In the genomic region with DNA sequence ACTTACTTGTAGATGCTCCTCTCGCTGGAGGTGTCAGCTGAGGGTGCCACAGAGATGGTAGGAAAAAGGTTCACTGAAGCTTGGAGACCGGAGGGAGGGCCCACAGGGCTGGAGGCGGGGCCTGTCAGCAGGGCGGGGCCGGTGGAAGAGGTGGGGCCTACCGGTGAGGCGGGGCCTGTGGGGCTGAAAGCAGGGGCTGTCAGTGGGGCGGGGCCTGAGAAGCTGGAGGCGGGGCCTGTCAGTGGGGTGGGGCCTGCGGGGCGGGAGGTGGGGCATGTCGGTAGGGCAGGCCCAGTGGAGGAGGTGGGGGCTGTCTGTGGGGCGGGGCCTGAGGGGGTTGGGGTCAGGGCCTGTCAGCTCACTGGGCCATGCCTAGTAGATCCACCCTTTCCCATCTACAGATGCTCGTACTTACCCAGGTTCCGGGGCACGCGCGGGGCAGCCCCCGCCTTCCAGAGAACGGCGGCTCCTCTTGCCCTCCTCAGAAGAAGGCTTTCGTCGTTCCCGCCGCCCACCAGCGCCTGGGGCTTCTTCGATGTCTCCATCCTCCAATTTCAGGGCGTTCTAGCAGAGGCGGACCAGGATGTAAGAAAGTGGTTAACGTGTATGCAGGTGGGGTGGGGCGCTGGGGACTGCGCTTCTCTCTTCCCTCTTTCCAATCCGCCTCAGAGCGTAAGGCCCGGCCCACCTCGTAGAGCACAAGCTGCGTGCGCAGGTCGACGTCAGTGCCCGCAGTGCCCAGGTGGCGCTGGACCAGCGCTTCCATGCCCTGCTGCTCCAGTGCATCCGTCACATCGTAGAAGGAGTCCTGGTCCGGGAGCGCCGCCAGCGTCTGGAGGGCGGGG, we compare ENCODE assay signal across 8 cellular contexts. TPM values are rescaled to one million over a fixed set of nuclear protein-coding genes. Genes with fewer than 3 reads are reported as not detected.
A peak's percentile ranks its signal among the peaks of the same experiment; 100 is the strongest.
DNase-seq lines count a peak whose midpoint lies in the region; ATAC-seq, FAIRE-seq and TF ChIP-seq lines count a peak whose summit lies in the region.

No MANE protein-coding gene starts in this region.

- peaks cover 0 to 12% of the 10 kb centered on the region in 2 donors for H3K4me1 ChIP-seq in kidney (ENCODE audit: control insufficient read depth in 1 of 2, insufficient read depth in 1 of 2, low read depth in 1 of 2, low read length in 2 of 2)

- no peaks in the 10 kb centered on the region for H3K27me3 Mint-ChIP-seq in activated naive CD8-positive, alpha-beta T cell

- no peaks in the 10 kb centered on the region for H3K9me3 ChIP-seq in kidney (ENCODE audit: control insufficient read depth in 1 of 2, low read length in 2 of 2)

- H3K4me1 Mint-ChIP-seq in activated naive CD8-positive, alpha-beta T cell (ENCODE audit: low read depth), result peaks cover 8% of the 10 kb centered on the region

- ATAC-seq in HG03108 (IDR thresholded peaks at IDR 0.05; ENCODE audit: unreplicated experiment), result no peak
- ATAC-seq in GM21576 (IDR thresholded peaks at IDR 0.05; ENCODE audit: unreplicated experiment), result no peak

- DNase-seq in AG08395 (ENCODE audit: low spot score) (peak; percentile 86), GM20000 (ENCODE audit: low spot score) (peak; percentile 76), T-helper 1 cell (peak; percentile 59 to 78 (median 75)), kidney (peak; percentile 84)
- DNase-seq in stimulated activated CD8-positive, alpha-beta memory T cell treated with anti-CD3 and anti-CD28 coated beads, Interleukin-7, amount 100 ng/mL, for 48 hours (ENCODE audit: extremely low read depth in 1 of 2, low read depth in 1 of 2), result peak; percentile 67 to 74

- no peak overlapping the region for H3K9ac ChIP-seq in kidney (ENCODE audit: low read length in 2 of 2)

- no peak overlapping the region for H3K4me3 Mint-ChIP-seq in activated naive CD8-positive, alpha-beta T cell

- H3K36me3 ChIP-seq in kidney (ENCODE audit: control insufficient read depth in 1 of 2, insufficient read depth in 2 of 2, low read length in 2 of 2), result peaks cover 21 to 33% of the 10 kb centered on the region in 2 donors

- H3K9me3 Mint-ChIP-seq in activated naive CD8-positive, alpha-beta T cell (ENCODE audit: low read depth), result no peaks in the 10 kb centered on the region

- intact Hi-C loops in kidney (cut with DNase I), result no loop called here

- no peak for FAIRE-seq in kidney (lab: Jason Lieb, UNC)

- H3K27ac Mint-ChIP-seq in activated naive CD8-positive, alpha-beta T cell, result peak overlapping the region; percentile 75

- no peak for TF ChIP-seq CTCF in GM20000 (IDR thresholded peaks at IDR 0.05; ENCODE audit: extremely low read depth, missing control alignments)
- no peak for TF ChIP-seq CTCF in kidney (IDR thresholded peaks at IDR 0.05; ENCODE audit: borderline replicate concordance, extremely low read depth, insufficient read depth)

- no peak overlapping the region for H3K4me3 ChIP-seq in kidney (ENCODE audit: low read length in 2 of 2)

- no peaks in the 10 kb centered on the region for H3K36me3 Mint-ChIP-seq in activated naive CD8-positive, alpha-beta T cell

- no peak overlapping the region for H3K27ac ChIP-seq in kidney (ENCODE audit: low read depth in 2 of 2, low read length in 2 of 2)

RNA-seq across cellular contexts. Expression of a gene that starts 9.8 kb away (rescaled TPM):
- total RNA-seq in kidney, result 47.1 TPM
- 145 TPM for polyA plus RNA-seq in kidney (ENCODE audit: insufficient read depth, low read depth, low replicate concordance)

RNA-seq across cellular contexts. Expression of a gene that starts 10.5 kb away (rescaled TPM):
- total RNA-seq in kidney, result 30.4 TPM
- polyA plus RNA-seq in kidney (ENCODE audit: insufficient read depth, low read depth, low replicate concordance), result 21.0 TPM

RNA-seq across cellular contexts. Expression of a gene that starts 12.0 kb away (rescaled TPM):
- total RNA-seq in kidney, result 1.1 TPM
- 0.92 TPM for polyA plus RNA-seq in kidney (ENCODE audit: insufficient read depth, low read depth, low replicate concordance)

RNA-seq across cellular contexts. Expression of a gene that starts 37.8 kb away (rescaled TPM):
- total RNA-seq in kidney, result 24.2 TPM
- 33.1 TPM for polyA plus RNA-seq in kidney (ENCODE audit: insufficient read depth, low read depth, low replicate concordance)

RNA-seq across cellular contexts. Expression of a gene that starts 42.6 kb away (rescaled TPM):
- 10.1 TPM for total RNA-seq in kidney
- 2.6 TPM for polyA plus RNA-seq in kidney (ENCODE audit: insufficient read depth, low read depth, low replicate concordance)
